In the genomic region with DNA sequence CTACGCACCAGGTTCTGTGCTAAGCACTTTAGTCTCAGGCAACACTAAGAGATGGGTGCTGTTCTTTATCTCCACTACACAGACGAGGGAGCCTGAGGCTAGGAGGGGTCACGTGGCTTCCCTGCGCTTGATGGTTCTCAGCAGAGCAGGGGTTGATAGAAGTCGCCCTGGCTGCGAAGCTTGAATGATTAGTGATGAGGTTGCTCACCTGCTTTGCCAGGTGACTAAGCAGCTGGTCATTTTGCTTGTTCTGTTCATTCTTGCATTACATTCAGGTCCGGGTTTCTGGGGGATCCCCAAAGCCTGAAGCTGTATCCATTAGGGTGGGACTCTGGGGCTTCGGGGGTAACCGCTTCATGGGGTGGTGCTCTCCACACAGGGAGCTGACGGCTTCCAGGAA, we compare ENCODE assay signal across 22 cellular contexts. TPM values are rescaled to one million over a fixed set of nuclear protein-coding genes. Genes with fewer than 3 reads are reported as not detected.
"Had no signal": no experiment of that assay in that cellular context is flagged by ENCODE, and none has a peak within 500 bp of the region (broad histone marks: within the 10 kb centered on the region; RNA-seq: fewer than 3 reads in every experiment).

No MANE protein-coding gene starts in this region.

- ATAC-seq: activated CD4-positive, alpha-beta T cell treated with anti-CD3 and anti-CD28 coated beads for 36 hours; activated naive CD4-positive, alpha-beta T cell treated with anti-CD3 and anti-CD28 coated beads, Interleukin-2, amount 50 U/mL, for 72 hours; natural killer cell; stimulated activated naive CD8-positive, alpha-beta T cell treated with anti-CD3 and anti-CD28 coated beads, Interleukin-15, Interleukin-2, amounts not matched to agents 100 U/mL and 50 U/mL, for 24 hours; WTC11 had no signal

- H3K27ac ChIP-seq: adrenal gland, epithelial cell of prostate, heart left ventricle, parathyroid adenoma, tibial artery, uterus had no signal

- DNase-seq: activated CD4-positive, alpha-beta memory T cell treated with anti-CD3 and anti-CD28 coated beads for 36 hours; activated CD4-positive, alpha-beta T cell treated with anti-CD3 and anti-CD28 coated beads for 36 hours; activated gamma-delta T cell treated with Interleukin-2 at 50 U/mL for 16 hours; activated T-cell treated with anti-CD3 and anti-CD28 coated beads for 4 hours; adrenal gland; heart left ventricle; kidney glomerular epithelial cell; mesendoderm; natural killer cell; stimulated activated naive CD8-positive, alpha-beta T cell treated with anti-CD3 and anti-CD28 coated beads, Interleukin-15, Interleukin-2, amounts not matched to agents 100 U/mL and 50 U/mL, for 24 hours; tibial artery; uterus had no signal

- H3K27me3 ChIP-seq: uterus had no signal

- H3K4me1 ChIP-seq: adrenal gland, parathyroid adenoma, uterus had no signal

RNA-seq across cellular contexts. Expression of gene NTSR2, which starts 11.8 kb away (rescaled TPM):
- total RNA-seq: activated CD4-positive, alpha-beta memory T cell treated with anti-CD3 and anti-CD28 coated beads for 36 hours; activated CD4-positive, alpha-beta T cell treated with anti-CD3 and anti-CD28 coated beads for 36 hours; activated naive CD4-positive, alpha-beta T cell treated with anti-CD3 and anti-CD28 coated beads, Interleukin-2, amount 50 U/mL, for 72 hours; activated T-helper 1 cell treated with anti-CD3 and anti-CD28 coated beads, Interleukin-12 subunit alpha, Interleukin-12 subunit beta, Interleukin-2, Interleukin-4 antibody, amounts not matched to agents 30 ng/mL and 10 ng/mL and 1 ng/mL, durations not matched to agents 14 hours and 24 hours and 36 hours; astrocyte; dermis microvascular lymphatic vessel endothelial cell; fibroblast of lung; liver; natural killer cell; renal cortical epithelial cell; uterus; WTC11 had no signal
- polyA plus RNA-seq: fibroblast of lung, liver had no signal
